In the genomic region with DNA sequence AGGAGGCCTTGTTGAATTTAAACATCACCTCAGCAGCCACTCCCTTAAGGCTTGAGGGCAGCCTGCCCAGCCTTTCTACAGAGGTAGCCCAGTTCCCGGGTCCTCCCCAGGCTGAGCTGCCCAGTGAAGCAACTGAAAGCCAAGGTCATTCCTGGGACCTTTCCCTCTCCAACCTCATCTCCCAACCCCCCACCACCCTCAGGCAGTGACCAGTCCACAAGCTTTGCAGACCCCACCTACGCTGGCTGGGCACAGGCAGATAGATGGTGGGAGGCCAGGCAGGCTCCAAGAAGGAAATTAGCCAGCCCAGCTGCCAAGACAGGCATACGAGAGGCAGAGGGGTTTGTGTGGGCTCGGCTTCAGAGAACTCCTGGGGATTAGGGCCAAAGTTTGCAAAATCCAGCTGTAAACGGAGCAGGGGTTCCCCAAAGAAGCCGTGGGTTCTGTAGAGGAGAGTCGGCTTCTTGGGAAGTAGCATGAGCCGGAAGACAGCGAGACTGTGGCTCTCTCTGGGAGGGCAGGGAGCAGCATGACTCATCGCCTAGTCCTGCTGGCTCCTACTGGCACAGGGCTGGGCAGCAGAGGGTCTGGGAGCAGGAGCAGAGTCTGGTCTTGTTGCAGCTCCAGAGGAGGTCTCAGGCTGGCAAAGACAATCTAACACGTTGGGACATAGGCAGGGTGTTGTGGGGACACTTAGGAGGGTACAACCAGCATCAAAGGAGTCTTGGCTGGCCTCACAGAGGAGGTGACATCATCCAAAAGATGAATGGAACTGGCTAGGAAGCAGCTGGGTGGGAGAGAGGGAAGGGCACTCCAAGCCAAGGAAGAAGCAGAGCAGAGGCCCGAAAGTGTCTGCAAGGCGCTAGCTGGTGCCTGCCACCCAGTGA, we compare ENCODE assay signal across 1 cellular context.
TF ChIP-seq lines count a peak whose summit lies in the region.

No MANE protein-coding gene starts in this region.

TF ChIP-seq in HEK293, 187 proteins besides CTCF, POLR2A, EP300 and RAD21 (continued from another document and continues in another):
- TF ChIP-seq ZNF518A (tag by site-specific recombination; conservative IDR thresholded peaks at IDR 0.05; ENCODE audit: low read depth) (no peak), EGR2 (tag by site-specific recombination; IDR thresholded peaks at IDR 0.05; ENCODE audit: low read depth) (peak; percentile 58; the same call in 1 of the 2 replicates), ZNF777 (tag by site-specific recombination; IDR thresholded peaks at IDR 0.05; ENCODE audit: borderline replicate concordance) (no peak), ZNF2 (tag by site-specific recombination; IDR thresholded peaks at IDR 0.05) (peak; percentile 80; the same call in 1 of the 2 replicates), ZBTB48 (tag by site-specific recombination; IDR thresholded peaks at IDR 0.05) (peak; percentile 53; the same call in 1 of the 2 replicates), ZNF133 (tag by site-specific recombination; IDR thresholded peaks at IDR 0.05) (no peak), KLF1 (tag by site-specific recombination; IDR thresholded peaks at IDR 0.05) (0 out of 2 replicates have a peak, but pooled peaks have one; percentile 21), ELK4 (IDR thresholded peaks at IDR 0.05; ENCODE audit: borderline replicate concordance, low read depth, low read length) (no peak), ZNF394 (tag by site-specific recombination; IDR thresholded peaks at IDR 0.05; ENCODE audit: borderline replicate concordance) (peak; percentile 86), ZNF391 (tag by site-specific recombination; IDR thresholded peaks at IDR 0.05; ENCODE audit: borderline replicate concordance, low read depth) (no peak), PRDM10 (tag by site-specific recombination; IDR thresholded peaks at IDR 0.05) (peak; percentile 77), ZNF785 (tag by site-specific recombination; IDR thresholded peaks at IDR 0.05) (no peak), GLIS2 (tag by site-specific recombination; IDR thresholded peaks at IDR 0.05) (peak; percentile 75), ZNF274 (IDR thresholded peaks at IDR 0.05; ENCODE audit: low read length) (no peak), ZNF274 (tag by site-specific recombination; IDR thresholded peaks at IDR 0.05; ENCODE audit: borderline replicate concordance) (no peak), ZNF629 (tag by site-specific recombination; IDR thresholded peaks at IDR 0.05) (peak; percentile 41; the same call in 1 of the 2 replicates), ZNF335 (tag by site-specific recombination; conservative IDR thresholded peaks at IDR 0.05) (peak; percentile 84), PBX3 (CRISPR knock-in tag; IDR thresholded peaks at IDR 0.05) (no peak), ZNF561 (tag by site-specific recombination; IDR thresholded peaks at IDR 0.05; ENCODE audit: borderline replicate concordance) (no peak), ZNF350 (tag by site-specific recombination; IDR thresholded peaks at IDR 0.05) (no peak), ZFHX2 (tag by site-specific recombination; conservative IDR thresholded peaks at IDR 0.05) (peak; percentile 71), SP7 (tag by site-specific recombination; IDR thresholded peaks at IDR 0.05) (peak; percentile 72), ZNF214 (tag by site-specific recombination; IDR thresholded peaks at IDR 0.05; ENCODE audit: borderline replicate concordance) (no peak)
- TF ChIP-seq, protein P1, sequence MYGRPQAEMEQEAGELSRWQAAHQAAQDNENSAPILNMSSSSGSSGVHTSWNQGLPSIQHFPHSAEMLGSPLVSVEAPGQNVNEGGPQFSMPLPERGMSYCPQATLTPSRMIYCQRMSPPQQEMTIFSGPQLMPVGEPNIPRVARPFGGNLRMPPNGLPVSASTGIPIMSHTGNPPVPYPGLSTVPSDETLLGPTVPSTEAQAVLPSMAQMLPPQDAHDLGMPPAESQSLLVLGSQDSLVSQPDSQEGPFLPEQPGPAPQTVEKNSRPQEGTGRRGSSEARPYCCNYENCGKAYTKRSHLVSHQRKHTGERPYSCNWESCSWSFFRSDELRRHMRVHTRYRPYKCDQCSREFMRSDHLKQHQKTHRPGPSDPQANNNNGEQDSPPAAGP (tag by site-specific recombination; IDR thresholded peaks at IDR 0.05) = peak; percentile 90
- TF ChIP-seq, protein P2, sequence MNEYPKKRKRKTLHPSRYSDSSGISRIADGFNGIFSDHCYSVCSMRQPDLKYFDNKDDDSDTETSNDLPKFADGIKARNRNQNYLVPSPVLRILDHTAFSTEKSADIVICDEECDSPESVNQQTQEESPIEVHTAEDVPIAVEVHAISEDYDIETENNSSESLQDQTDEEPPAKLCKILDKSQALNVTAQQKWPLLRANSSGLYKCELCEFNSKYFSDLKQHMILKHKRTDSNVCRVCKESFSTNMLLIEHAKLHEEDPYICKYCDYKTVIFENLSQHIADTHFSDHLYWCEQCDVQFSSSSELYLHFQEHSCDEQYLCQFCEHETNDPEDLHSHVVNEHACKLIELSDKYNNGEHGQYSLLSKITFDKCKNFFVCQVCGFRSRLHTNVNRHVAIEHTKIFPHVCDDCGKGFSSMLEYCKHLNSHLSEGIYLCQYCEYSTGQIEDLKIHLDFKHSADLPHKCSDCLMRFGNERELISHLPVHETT (tag by site-specific recombination; IDR thresholded peaks at IDR 0.05) = 0 out of 2 replicates have a peak, but pooled peaks have one; percentile 32
- TF ChIP-seq, protein P3, sequence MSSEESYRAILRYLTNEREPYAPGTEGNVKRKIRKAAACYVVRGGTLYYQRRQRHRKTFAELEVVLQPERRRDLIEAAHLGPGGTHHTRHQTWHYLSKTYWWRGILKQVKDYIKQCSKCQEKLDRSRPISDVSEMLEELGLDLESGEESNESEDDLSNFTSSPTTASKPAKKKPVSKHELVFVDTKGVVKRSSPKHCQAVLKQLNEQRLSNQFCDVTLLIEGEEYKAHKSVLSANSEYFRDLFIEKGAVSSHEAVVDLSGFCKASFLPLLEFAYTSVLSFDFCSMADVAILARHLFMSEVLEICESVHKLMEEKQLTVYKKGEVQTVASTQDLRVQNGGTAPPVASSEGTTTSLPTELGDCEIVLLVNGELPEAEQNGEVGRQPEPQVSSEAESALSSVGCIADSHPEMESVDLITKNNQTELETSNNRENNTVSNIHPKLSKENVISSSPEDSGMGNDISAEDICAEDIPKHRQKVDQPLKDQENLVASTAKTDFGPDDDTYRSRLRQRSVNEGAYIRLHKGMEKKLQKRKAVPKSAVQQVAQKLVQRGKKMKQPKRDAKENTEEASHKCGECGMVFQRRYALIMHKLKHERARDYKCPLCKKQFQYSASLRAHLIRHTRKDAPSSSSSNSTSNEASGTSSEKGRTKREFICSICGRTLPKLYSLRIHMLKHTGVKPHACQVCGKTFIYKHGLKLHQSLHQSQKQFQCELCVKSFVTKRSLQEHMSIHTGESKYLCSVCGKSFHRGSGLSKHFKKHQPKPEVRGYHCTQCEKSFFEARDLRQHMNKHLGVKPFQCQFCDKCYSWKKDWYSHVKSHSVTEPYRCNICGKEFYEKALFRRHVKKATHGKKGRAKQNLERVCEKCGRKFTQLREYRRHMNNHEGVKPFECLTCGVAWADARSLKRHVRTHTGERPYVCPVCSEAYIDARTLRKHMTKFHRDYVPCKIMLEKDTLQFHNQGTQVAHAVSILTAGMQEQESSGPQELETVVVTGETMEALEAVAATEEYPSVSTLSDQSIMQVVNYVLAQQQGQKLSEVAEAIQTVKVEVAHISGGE (tag by site-specific recombination; conservative IDR thresholded peaks at IDR 0.05; ENCODE audit: low read depth) = peak; percentile 35; the same call in 1 of the 2 replicates
- TF ChIP-seq, protein P4, sequence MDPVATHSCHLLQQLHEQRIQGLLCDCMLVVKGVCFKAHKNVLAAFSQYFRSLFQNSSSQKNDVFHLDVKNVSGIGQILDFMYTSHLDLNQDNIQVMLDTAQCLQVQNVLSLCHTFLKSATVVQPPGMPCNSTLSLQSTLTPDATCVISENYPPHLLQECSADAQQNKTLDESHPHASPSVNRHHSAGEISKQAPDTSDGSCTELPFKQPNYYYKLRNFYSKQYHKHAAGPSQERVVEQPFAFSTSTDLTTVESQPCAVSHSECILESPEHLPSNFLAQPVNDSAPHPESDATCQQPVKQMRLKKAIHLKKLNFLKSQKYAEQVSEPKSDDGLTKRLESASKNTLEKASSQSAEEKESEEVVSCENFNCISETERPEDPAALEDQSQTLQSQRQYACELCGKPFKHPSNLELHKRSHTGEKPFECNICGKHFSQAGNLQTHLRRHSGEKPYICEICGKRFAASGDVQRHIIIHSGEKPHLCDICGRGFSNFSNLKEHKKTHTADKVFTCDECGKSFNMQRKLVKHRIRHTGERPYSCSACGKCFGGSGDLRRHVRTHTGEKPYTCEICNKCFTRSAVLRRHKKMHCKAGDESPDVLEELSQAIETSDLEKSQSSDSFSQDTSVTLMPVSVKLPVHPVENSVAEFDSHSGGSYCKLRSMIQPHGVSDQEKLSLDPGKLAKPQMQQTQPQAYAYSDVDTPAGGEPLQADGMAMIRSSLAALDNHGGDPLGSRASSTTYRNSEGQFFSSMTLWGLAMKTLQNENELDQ (tag by site-specific recombination; IDR thresholded peaks at IDR 0.05; ENCODE audit: low read depth) = no peak
- TF ChIP-seq, protein P5, sequence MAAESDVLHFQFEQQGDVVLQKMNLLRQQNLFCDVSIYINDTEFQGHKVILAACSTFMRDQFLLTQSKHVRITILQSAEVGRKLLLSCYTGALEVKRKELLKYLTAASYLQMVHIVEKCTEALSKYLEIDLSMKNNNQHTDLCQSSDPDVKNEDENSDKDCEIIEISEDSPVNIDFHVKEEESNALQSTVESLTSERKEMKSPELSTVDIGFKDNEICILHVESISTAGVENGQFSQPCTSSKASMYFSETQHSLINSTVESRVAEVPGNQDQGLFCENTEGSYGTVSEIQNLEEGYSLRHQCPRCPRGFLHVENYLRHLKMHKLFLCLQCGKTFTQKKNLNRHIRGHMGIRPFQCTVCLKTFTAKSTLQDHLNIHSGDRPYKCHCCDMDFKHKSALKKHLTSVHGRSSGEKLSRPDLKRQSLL (tag by site-specific recombination; IDR thresholded peaks at IDR 0.05) = peak; percentile 21; the same call in 1 of the 2 replicates
